ENCODE assay signal across 1 cellular context in the genomic region with DNA sequence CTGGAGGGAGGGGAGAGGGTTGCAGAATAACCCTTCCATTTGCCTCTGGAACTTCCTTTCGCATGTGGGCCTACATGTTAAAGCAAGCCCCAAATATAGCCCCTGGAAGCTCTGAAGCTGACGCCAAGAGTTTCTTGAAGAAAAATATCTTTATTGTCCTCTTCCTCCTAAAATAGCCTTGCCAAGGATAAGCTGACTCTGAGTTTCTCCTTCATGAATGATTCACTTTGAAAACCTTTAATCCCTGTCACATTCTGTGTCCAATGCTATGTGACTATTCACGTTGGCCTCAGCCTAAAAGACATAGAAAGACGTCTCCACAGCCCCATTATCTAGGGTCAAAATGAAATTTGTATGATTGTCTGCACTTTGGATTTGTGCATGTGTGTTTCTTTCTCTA.
TF ChIP-seq lines count a peak whose summit lies in the region.

No MANE protein-coding gene starts in this region.

TF ChIP-seq in IMR-90, 13 proteins besides CTCF, POLR2A, EP300 and RAD21:
- TF ChIP-seq USF2 (IDR thresholded peaks at IDR 0.05; ENCODE audit: low read depth, low read length) (no peak), RFX5 (IDR thresholded peaks at IDR 0.05; ENCODE audit: low read depth, low read length) (no peak), MAZ (IDR thresholded peaks at IDR 0.05; ENCODE audit: borderline replicate concordance, low read depth, low read length) (no peak), NFE2L2 (IDR thresholded peaks at IDR 0.05; ENCODE audit: low read depth, low read length) (no peak)
